ENCODE assay signal across 1 cellular context in genomic region chr9:85067792-85068191, GRCh38.
TF ChIP-seq lines count a peak whose summit lies in the region.

No MANE protein-coding gene starts in this region.

TF ChIP-seq in SK-N-SH, 30 proteins besides CTCF, POLR2A, EP300 and RAD21 (continued from another document):
- no peak for TF ChIP-seq NFIC (IDR thresholded peaks at IDR 0.05; ENCODE audit: borderline replicate concordance)
- no peak for TF ChIP-seq RXRA (IDR thresholded peaks at IDR 0.05; ENCODE audit: borderline replicate concordance, low read depth)
- no peak for TF ChIP-seq POLR2AphosphoS5 (IDR thresholded peaks at IDR 0.05; ENCODE audit: low read depth, low read length)
